In the genomic region with DNA sequence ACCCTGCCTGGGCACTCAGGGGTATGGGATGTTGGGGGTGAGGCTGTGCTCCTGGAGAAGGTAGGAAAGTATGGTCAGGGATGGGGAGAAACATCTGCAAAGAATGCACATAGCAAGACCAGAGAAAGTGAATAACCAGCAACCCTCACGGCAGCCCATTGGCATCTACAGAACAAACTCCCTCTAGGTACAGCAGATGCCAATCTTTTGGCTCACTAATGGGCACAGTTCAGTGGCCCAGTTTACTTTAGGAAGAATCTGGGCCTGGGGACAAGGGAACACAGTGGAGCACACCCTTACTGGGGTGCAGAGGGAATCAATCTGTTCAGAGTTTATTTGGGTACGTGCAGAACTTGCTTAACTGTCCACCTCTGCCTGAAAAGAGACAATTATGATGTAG, we compare ENCODE assay signal across 10 cellular contexts.
A peak's percentile ranks its signal among the peaks of the same experiment; 100 is the strongest.
DNase-seq lines count a peak whose midpoint lies in the region; ATAC-seq and TF ChIP-seq lines count a peak whose summit lies in the region.
"Had no signal": no experiment of that assay in that cellular context is flagged by ENCODE, and none has a peak within 500 bp of the region (broad histone marks: within the 10 kb centered on the region; RNA-seq: fewer than 3 reads in every experiment).

No MANE protein-coding gene starts in this region.

- H3K4me1 ChIP-seq in colonic mucosa (peaks cover 6% of the 10 kb centered on the region), Caco-2 (peaks cover 67% of the 10 kb centered on the region)

- H3K4me3 ChIP-seq in colonic mucosa (no peak overlapping the region), Caco-2 (ENCODE audit: low read depth, low read length) (no peak overlapping the region)

- CTCF ChIA-PET in Caco-2 (lab: Charles Lee): interaction anchor here (0.6 kb wide), 1 partner anchor 25 kb away, joined by 3 read pairs; no protein-coding TSS in a partner anchor

- no peaks in the 10 kb centered on the region for H3K9me3 Mint-ChIP-seq in T-helper 1 cell treated with Interleukin-12 subunit alpha and Interleukin-12 subunit beta and Interleukin-4 antibody, amounts not matched to agents 30 μg/mL and 1 μg/mL, for 36 hours
- H3K9me3 Mint-ChIP-seq in stimulated activated naive B cell treated with anti-CD40 and anti-IgM and Interleukin-4, amounts not matched to agents 10 μg/mL and 1 μg/mL and 100 μg/mL, for 72 hours: peaks cover 0 to under 1% of the 10 kb centered on the region in 2 donors
- H3K9me3 Mint-ChIP-seq in Caco-2 (ENCODE audit: unreplicated experiment): peaks cover 3% of the 10 kb centered on the region
- H3K9me3 Mint-ChIP-seq: IgD-negative memory B cell had no signal

- H3K9ac ChIP-seq in colonic mucosa (ENCODE audit: low read depth in 2 of 2, low read length in 2 of 2): no peak overlapping the region

- H3K4me3 Mint-ChIP-seq in T-helper 1 cell treated with Interleukin-12 subunit alpha and Interleukin-12 subunit beta and Interleukin-4 antibody, amounts not matched to agents 30 μg/mL and 1 μg/mL, for 36 hours: no peak overlapping the region
- peak overlapping the region in 1 of 2 donors; percentile 3 for H3K4me3 Mint-ChIP-seq in stimulated activated naive B cell treated with anti-CD40 and anti-IgM and Interleukin-4, amounts not matched to agents 10 μg/mL and 1 μg/mL and 100 μg/mL, for 72 hours
- H3K4me3 Mint-ChIP-seq in Caco-2 (ENCODE audit: unreplicated experiment): no peak overlapping the region

- intact Hi-C loops in colonic mucosa (cut with DNase I): no loop called here
- intact Hi-C loops in Caco-2 (cut with micrococcal nuclease; ENCODE audit: unreplicated experiment): no loop called here

- H3K4me1 Mint-ChIP-seq in T-helper 1 cell treated with Interleukin-12 subunit alpha and Interleukin-12 subunit beta and Interleukin-4 antibody, amounts not matched to agents 30 μg/mL and 1 μg/mL, for 36 hours (ENCODE audit: low read depth): peaks cover 18% of the 10 kb centered on the region
- H3K4me1 Mint-ChIP-seq in stimulated activated naive B cell treated with anti-CD40 and anti-IgM and Interleukin-4, amounts not matched to agents 10 μg/mL and 1 μg/mL and 100 μg/mL, for 72 hours: peaks cover 37 to 56% of the 10 kb centered on the region in 2 donors
- H3K4me1 Mint-ChIP-seq in Caco-2 (ENCODE audit: low read depth, unreplicated experiment): peaks cover 35% of the 10 kb centered on the region

- peak overlapping the region; percentile 16 for H3K27ac Mint-ChIP-seq in T-helper 1 cell treated with Interleukin-12 subunit alpha and Interleukin-12 subunit beta and Interleukin-4 antibody, amounts not matched to agents 30 μg/mL and 1 μg/mL, for 36 hours
- peak overlapping the region; percentile 85 for H3K27ac Mint-ChIP-seq in stimulated activated naive B cell treated with anti-CD40 and anti-IgM and Interleukin-4, amounts not matched to agents 10 μg/mL and 1 μg/mL and 100 μg/mL, for 72 hours
- H3K27ac Mint-ChIP-seq in Caco-2 (ENCODE audit: unreplicated experiment): no peak overlapping the region

- POLR2A ChIA-PET in Caco-2 (lab: Charles Lee): no interaction called here

- ATAC-seq in HG03439 (IDR thresholded peaks at IDR 0.05; ENCODE audit: unreplicated experiment): peak; percentile 8
- peak; percentile 4 to 8 for ATAC-seq in stimulated activated naive B cell treated with anti-CD40 and anti-IgM and Interleukin-4, amounts not matched to agents 10 μg/mL and 1 μg/mL and 100 μg/mL, for 72 hours (replicated peaks)
- ATAC-seq in GM19324 (IDR thresholded peaks at IDR 0.05; ENCODE audit: low FRiP score, unreplicated experiment): no peak

- H3K27ac ChIP-seq in colonic mucosa: peak overlapping the region; percentile 25
- H3K27ac ChIP-seq: 22Rv1 had no signal

- H3K36me3 ChIP-seq in colonic mucosa: no peaks in the 10 kb centered on the region
- no peaks in the 10 kb centered on the region for H3K36me3 ChIP-seq in Caco-2 (ENCODE audit: control insufficient read depth, insufficient read depth, low read length)

- no peak for DNase-seq in T-helper 1 cell
- DNase-seq in colonic mucosa: no peak
- DNase-seq in stimulated activated naive B cell treated with anti-CD40 and anti-IgM and Interleukin-4, amounts not matched to agents 10 μg/mL and 1 μg/mL and 100 μg/mL, for 72 hours: no peak
- no peak for DNase-seq in GM10266 (ENCODE audit: extremely low spot score)
- DNase-seq in Caco-2: no peak

- no peak for TF ChIP-seq CTCF in colonic mucosa (IDR thresholded peaks at IDR 0.05)
- TF ChIP-seq CTCF in GM10266 (IDR thresholded peaks at IDR 0.05; ENCODE audit: control insufficient read depth, insufficient read depth, low read depth, missing control alignments): no peak
- no peak for TF ChIP-seq CTCF in Caco-2 (IDR thresholded peaks at IDR 0.05; ENCODE audit: insufficient read depth in 1 of 2, low read depth in 1 of 2, low read length in 1 of 2, severe bottlenecking in 1 of 2, unreplicated experiment in 1 of 2)

- BruUV-seq in Caco-2 (replicated peaks; lab: Mats Ljungman, UMichigan): no TSS peak

- H3K27me3 ChIP-seq in colonic mucosa (no peaks in the 10 kb centered on the region), Caco-2 (replicated peaks; ENCODE audit: control insufficient read depth, insufficient read depth, low read length) (no peaks in the 10 kb centered on the region)

- no peaks in the 10 kb centered on the region for H3K36me3 Mint-ChIP-seq in T-helper 1 cell treated with Interleukin-12 subunit alpha and Interleukin-12 subunit beta and Interleukin-4 antibody, amounts not matched to agents 30 μg/mL and 1 μg/mL, for 36 hours (ENCODE audit: low read depth)
- peaks cover 4 to 5% of the 10 kb centered on the region in 2 donors for H3K36me3 Mint-ChIP-seq in stimulated activated naive B cell treated with anti-CD40 and anti-IgM and Interleukin-4, amounts not matched to agents 10 μg/mL and 1 μg/mL and 100 μg/mL, for 72 hours
- H3K36me3 Mint-ChIP-seq in Caco-2 (ENCODE audit: insufficient read depth, unreplicated experiment): no peaks in the 10 kb centered on the region

- peaks cover 17% of the 10 kb centered on the region for H3K27me3 Mint-ChIP-seq in T-helper 1 cell treated with Interleukin-12 subunit alpha and Interleukin-12 subunit beta and Interleukin-4 antibody, amounts not matched to agents 30 μg/mL and 1 μg/mL, for 36 hours (ENCODE audit: low read depth)
- no peaks in the 10 kb centered on the region for H3K27me3 Mint-ChIP-seq in stimulated activated naive B cell treated with anti-CD40 and anti-IgM and Interleukin-4, amounts not matched to agents 10 μg/mL and 1 μg/mL and 100 μg/mL, for 72 hours
- H3K27me3 Mint-ChIP-seq in Caco-2 (ENCODE audit: insufficient read depth, unreplicated experiment): no peaks in the 10 kb centered on the region
- H3K27me3 Mint-ChIP-seq: IgD-negative memory B cell had no signal

- H3K9me3 ChIP-seq in colonic mucosa: no peaks in the 10 kb centered on the region
- no peaks in the 10 kb centered on the region for H3K9me3 ChIP-seq in Caco-2
